In the genomic region with DNA sequence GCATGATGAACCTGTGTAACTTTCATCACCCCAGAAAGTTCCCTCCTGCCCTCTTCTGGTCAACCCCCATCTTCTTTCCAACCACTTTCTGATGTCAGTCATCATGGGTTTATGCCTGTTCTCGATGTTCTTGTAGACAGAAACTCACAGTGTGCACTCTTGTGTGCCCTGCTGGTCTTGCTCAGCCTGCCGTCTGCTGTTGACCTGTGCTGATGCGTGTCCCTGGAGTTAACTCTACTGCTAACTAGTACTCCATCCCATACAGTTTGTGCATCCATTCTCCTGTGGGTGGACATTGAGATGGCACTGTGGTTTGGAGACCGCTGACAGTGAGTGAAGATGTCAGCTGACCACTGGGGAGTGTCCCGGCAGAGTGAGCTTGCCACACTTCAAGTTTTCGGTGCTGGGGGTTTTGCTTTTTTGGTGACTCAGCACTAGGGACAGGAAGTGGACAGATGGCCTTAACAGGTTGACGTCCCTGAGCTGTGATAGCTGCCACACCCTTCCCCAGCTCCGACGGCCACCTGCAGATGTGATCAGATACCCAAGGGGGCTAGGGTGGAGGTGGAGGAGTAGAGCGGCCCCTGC, we compare ENCODE assay signal across 12 cellular contexts. TPM values are rescaled to one million over a fixed set of nuclear protein-coding genes. Genes with fewer than 3 reads are reported as not detected.
A peak's percentile ranks its signal among the peaks of the same experiment; 100 is the strongest.
DNase-seq lines count a peak whose midpoint lies in the region; ATAC-seq and TF ChIP-seq lines count a peak whose summit lies in the region.
"Had no signal": no experiment of that assay in that cellular context is flagged by ENCODE, and none has a peak within 500 bp of the region (broad histone marks: within the 10 kb centered on the region; RNA-seq: fewer than 3 reads in every experiment).

No MANE protein-coding gene starts in this region.

- H4K8ac ChIP-seq in IMR-90 (ENCODE audit: low read depth in 2 of 2, low read length in 2 of 2) = no peak overlapping the region

- in situ Hi-C loops in IMR-90 (cut with MboI; ENCODE audit: low sequenced_read_pairs) = loop anchor here (25.0 kb wide), 1 partner anchor 363 kb away; no protein-coding TSS in a partner anchor

- intact Hi-C loops in cardiac septum (cut with DNase I) = no loop called here
- intact Hi-C loops in heart right ventricle (cut with DNase I) = loop anchor here in 1 of 10 donors (10.0 kb wide), 1 partner anchor 165 kb away; no protein-coding TSS in a partner anchor
- intact Hi-C loops in IMR-90 (cut with micrococcal nuclease) = loop anchor here (5.0 kb wide), 2 partner anchors 218 to 363 kb away; no protein-coding TSS in a partner anchor
- intact Hi-C loops in upper lobe of right lung (cut with DNase I) = no loop called here

- H4K91ac ChIP-seq in IMR-90 (ENCODE audit: insufficient read depth, low read depth, low read length) = no peak overlapping the region

- H3K56ac ChIP-seq in IMR-90 (ENCODE audit: extremely low read depth, insufficient read depth, low read length) = no peak overlapping the region

- no peak overlapping the region for H3K4me2 ChIP-seq in IMR-90 (ENCODE audit: low read depth, low read length)

- H3K9me3 ChIP-seq in heart right ventricle = no peaks in the 10 kb centered on the region
- H3K9me3 ChIP-seq in IMR-90 (ENCODE audit: control insufficient read depth, insufficient read depth, low read length) = no peaks in the 10 kb centered on the region
- H3K9me3 ChIP-seq in upper lobe of right lung = no peaks in the 10 kb centered on the region
- H3K9me3 ChIP-seq: esophagus squamous epithelium had no signal

- no peak overlapping the region for H2AFZ ChIP-seq in IMR-90 (replicated peaks; ENCODE audit: low read length, poor library complexity)

- TF ChIP-seq CTCF in heart right ventricle (IDR thresholded peaks at IDR 0.05) = no peak
- no peak for TF ChIP-seq CTCF in IMR-90 (conservative IDR thresholded peaks at IDR 0.05; ENCODE audit: low read depth, low read length)
- no peak for TF ChIP-seq CTCF in upper lobe of right lung (IDR thresholded peaks at IDR 0.05)
- TF ChIP-seq CTCF in endothelial cell (IDR thresholded peaks at IDR 0.05; ENCODE audit: unreplicated experiment) = no peak

- H3K9ac ChIP-seq in IMR-90 (ENCODE audit: low read depth, low read length) = no peak overlapping the region

- H3K9me3 Mint-ChIP-seq in endothelial cell (ENCODE audit: unreplicated experiment) = no peaks in the 10 kb centered on the region
- H3K9me3 Mint-ChIP-seq in T-cell = no peaks in the 10 kb centered on the region

- no peak overlapping the region for H3K14ac ChIP-seq in IMR-90 (replicated peaks; ENCODE audit: low read depth, low read length)

- no peak overlapping the region for H2BK120ac ChIP-seq in IMR-90 (ENCODE audit: low read depth, low read length)

- H3K18ac ChIP-seq in IMR-90 (ENCODE audit: low read depth, low read length) = no peak overlapping the region

- DNase-seq in cardiac septum (ENCODE audit: low spot score) (peak; percentile 17), heart right ventricle (no peak), IMR-90 (no peak), upper lobe of right lung (no peak), endothelial cell (ENCODE audit: low spot score) (no peak), NCI-H1417 treated with DMSO at 0.1 percent for 48 hours (lab: John Stamatoyannopoulos, UW) (no peak), T-cell (no peak)
- DNase-seq: activated CD4-positive, alpha-beta T cell treated with anti-CD3 and anti-CD28 coated beads for 48 hours; amniotic stem cell; esophagus squamous epithelium; KG1 had no signal

- H3K4me3 Mint-ChIP-seq in endothelial cell (ENCODE audit: unreplicated experiment) (no peak overlapping the region), T-cell (no peak overlapping the region)

- BruUV-seq in IMR-90 (replicated peaks; lab: Mats Ljungman, UMichigan) = no TSS peak

- 0 out of 2 replicates have a peak overlapping the region, but pooled peaks have one; percentile 9 for H3K4ac ChIP-seq in IMR-90 (ENCODE audit: low read depth, low read length)

- H2BK5ac ChIP-seq in IMR-90 (ENCODE audit: low read depth, low read length, poor library complexity, severe bottlenecking) = no peak overlapping the region

- H3K27me3 Mint-ChIP-seq in endothelial cell (ENCODE audit: unreplicated experiment) (peaks cover 1% of the 10 kb centered on the region), T-cell (peaks cover 0 to 7% of the 10 kb centered on the region in 2 donors)

- TF ChIP-seq POLR2A in IMR-90 (IDR thresholded peaks at IDR 0.05; ENCODE audit: low read depth, low read length) = no peak

- dilution Hi-C loops in IMR-90 (cut with HindIII; ENCODE audit: low sequenced_read_pairs, unreplicated experiment) = no loop called here

- H3K79me1 ChIP-seq in IMR-90 (ENCODE audit: low read depth in 1 of 2, low read length in 2 of 2) = peaks cover 14 to 23% of the 10 kb centered on the region in 2 experiments; a peak in 3 of 4 replicates

- ATAC-seq in heart right ventricle (no peak), HG02678 (IDR thresholded peaks at IDR 0.05; ENCODE audit: unreplicated experiment) (peak; percentile 71), IMR-90 (ENCODE audit: low read depth) (no peak), upper lobe of right lung (peak; percentile 67), T-cell (replicated peaks in 1 of 4) (no peak)

- no peaks in the 10 kb centered on the region for H3K36me3 ChIP-seq in heart right ventricle
- H3K36me3 ChIP-seq in IMR-90 (ENCODE audit: control insufficient read depth, insufficient read depth, low read length) = no peaks in the 10 kb centered on the region
- no peaks in the 10 kb centered on the region for H3K36me3 ChIP-seq in upper lobe of right lung
- H3K36me3 ChIP-seq: esophagus squamous epithelium had no signal

- no peak overlapping the region for H3K4me3 ChIP-seq in heart right ventricle
- H3K4me3 ChIP-seq in IMR-90 (ENCODE audit: insufficient read depth, low read depth, low read length) = no peak overlapping the region
- no peak overlapping the region for H3K4me3 ChIP-seq in upper lobe of right lung
- H3K4me3 ChIP-seq: esophagus squamous epithelium had no signal

- H3K9me1 ChIP-seq in IMR-90 (ENCODE audit: insufficient read depth, low read length) = peaks cover 4% of the 10 kb centered on the region

- H2BK15ac ChIP-seq in IMR-90 (ENCODE audit: low read depth, low read length) = no peak overlapping the region

- H3K4me1 Mint-ChIP-seq in endothelial cell (ENCODE audit: unreplicated experiment) = peaks cover 19% of the 10 kb centered on the region
- H3K4me1 Mint-ChIP-seq in T-cell = peaks cover 17 to 18% (median 18%) of the 10 kb centered on the region in 3 donors

- no peak overlapping the region for H3K27ac Mint-ChIP-seq in endothelial cell (ENCODE audit: unreplicated experiment)
- no peak overlapping the region for H3K27ac Mint-ChIP-seq in T-cell

- H3K4me1 ChIP-seq in heart right ventricle (peaks cover 0 to 12% (median 10%) of the 10 kb centered on the region in 9 donors), IMR-90 (ENCODE audit: control insufficient read depth, insufficient read depth, low read length) (peaks cover 3% of the 10 kb centered on the region), upper lobe of right lung (peaks cover 12% of the 10 kb centered on the region)

- peaks cover 9% of the 10 kb centered on the region; the same call in 1 of the 2 replicates for H4K20me1 ChIP-seq in IMR-90 (ENCODE audit: insufficient read depth, low read length)

- POLR2A ChIA-PET in IMR-90 (lab: Charles Lee; ENCODE audit: unreplicated experiment) (no interaction called here), T-cell (lab: Charles Lee) (no interaction called here)

- H4K5ac ChIP-seq in IMR-90 (ENCODE audit: low read depth, low read length) = no peak overlapping the region

- 78 to 81% methylated on average over 10 of the region's 10 CpGs for WGBS in heart right ventricle, 2 donors
- WGBS in IMR-90 (ENCODE audit: extremely low coverage in 2 of 2, insufficient read length in 1 of 2), 2 experiments = 100% methylated on average over 1 of the region's 10 CpGs; no CpG with 5 or more reads in 1 of the 2 experiments

- H3K23ac ChIP-seq in IMR-90 (ENCODE audit: low read depth, low read length) = no peak overlapping the region

- TF ChIP-seq RAD21 in IMR-90 (IDR thresholded peaks at IDR 0.05; ENCODE audit: low read length) = no peak

- H3K27ac ChIP-seq in heart right ventricle (no peak overlapping the region), IMR-90 (ENCODE audit: insufficient read depth, low read length) (no peak overlapping the region), upper lobe of right lung (no peak overlapping the region)
- H3K27ac ChIP-seq: esophagus squamous epithelium had no signal

- H3K27me3 ChIP-seq in heart right ventricle = peaks cover 0 to 23% (median 9%) of the 10 kb centered on the region in 7 donors
- no peaks in the 10 kb centered on the region for H3K27me3 ChIP-seq in IMR-90 (ENCODE audit: control insufficient read depth, insufficient read depth, low read length)
- no peaks in the 10 kb centered on the region for H3K27me3 ChIP-seq in upper lobe of right lung
- H3K27me3 ChIP-seq: esophagus squamous epithelium had no signal

- H2AK5ac ChIP-seq in IMR-90 (ENCODE audit: low read depth, low read length) = no peak overlapping the region; the same call in 1 of the 2 replicates

- CTCF ChIA-PET in IMR-90 (lab: Yijun Ruan, JAX) (no interaction called here), T-cell (lab: Charles Lee) (no interaction called here)

- no peak overlapping the region for H2AK9ac ChIP-seq in IMR-90 (replicated peaks; ENCODE audit: low read depth, low read length, poor library complexity)

- no peak overlapping the region for H2BK20ac ChIP-seq in IMR-90 (ENCODE audit: low read depth, low read length)

- H3K36me3 Mint-ChIP-seq in endothelial cell (ENCODE audit: low read depth, unreplicated experiment) (no peaks in the 10 kb centered on the region), T-cell (no peaks in the 10 kb centered on the region)

TF ChIP-seq in IMR-90, 13 proteins besides CTCF, POLR2A, EP300 and RAD21 (continues in another document):
- TF ChIP-seq, protein P1, sequence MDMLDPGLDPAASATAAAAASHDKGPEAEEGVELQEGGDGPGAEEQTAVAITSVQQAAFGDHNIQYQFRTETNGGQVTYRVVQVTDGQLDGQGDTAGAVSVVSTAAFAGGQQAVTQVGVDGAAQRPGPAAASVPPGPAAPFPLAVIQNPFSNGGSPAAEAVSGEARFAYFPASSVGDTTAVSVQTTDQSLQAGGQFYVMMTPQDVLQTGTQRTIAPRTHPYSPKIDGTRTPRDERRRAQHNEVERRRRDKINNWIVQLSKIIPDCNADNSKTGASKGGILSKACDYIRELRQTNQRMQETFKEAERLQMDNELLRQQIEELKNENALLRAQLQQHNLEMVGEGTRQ (IDR thresholded peaks at IDR 0.05; ENCODE audit: low read depth, low read length) = no peak
- TF ChIP-seq MAFK (IDR thresholded peaks at IDR 0.05; ENCODE audit: low read depth, low read length) (no peak), RFX5 (IDR thresholded peaks at IDR 0.05; ENCODE audit: low read depth, low read length) (no peak), BHLHE40 (IDR thresholded peaks at IDR 0.05; ENCODE audit: low read depth, low read length) (no peak)

RNA-seq across cellular contexts. Expression of a gene that starts 14.8 kb away (rescaled TPM):
- total RNA-seq in cardiac septum (1.6 TPM), heart right ventricle (1 to 10 TPM in 6 of 10 donors, under 1 TPM in 4; 0.71 to 1.5 (median 1.0) TPM), IMR-90 (2012; rRNA removed) (2.0 and 2.5 TPM in 2 replicates), upper lobe of right lung (15.1 TPM), endothelial cell (ENCODE audit: unreplicated experiment) (17.5 TPM), T-cell (1 to 10 TPM; 1.8 to 6.6 (median 2.5) TPM)
- polyA plus RNA-seq in heart right ventricle (1 to 10 TPM; 1.0 to 1.2 TPM), IMR-90 (2012; rRNA removed) (7.9 and 8.0 TPM in 2 replicates)
- 3.8 and 7.2 TPM in 2 replicates for polyA plus RNA-seq in IMR-90 (2012; cell fraction: cytosol; rRNA removed)
- 41.4 and 50.7 TPM in 2 replicates for polyA plus RNA-seq in IMR-90 (2012; cell fraction: nucleus; rRNA removed; ENCODE audit: low replicate concordance)

Comparison
In these comparisons a context has a peak if more than half of its experiments do, and no peak if none do; other contexts are left out.
1. ATAC-seq: peak in HG02678 (single experiment) and upper lobe of right lung (single experiment); none in heart right ventricle (0 of 8), IMR-90 (single experiment) and T-cell (0 of 4).